Comparison of ENCODE assay signal across 17 cellular contexts in the genomic region with DNA sequence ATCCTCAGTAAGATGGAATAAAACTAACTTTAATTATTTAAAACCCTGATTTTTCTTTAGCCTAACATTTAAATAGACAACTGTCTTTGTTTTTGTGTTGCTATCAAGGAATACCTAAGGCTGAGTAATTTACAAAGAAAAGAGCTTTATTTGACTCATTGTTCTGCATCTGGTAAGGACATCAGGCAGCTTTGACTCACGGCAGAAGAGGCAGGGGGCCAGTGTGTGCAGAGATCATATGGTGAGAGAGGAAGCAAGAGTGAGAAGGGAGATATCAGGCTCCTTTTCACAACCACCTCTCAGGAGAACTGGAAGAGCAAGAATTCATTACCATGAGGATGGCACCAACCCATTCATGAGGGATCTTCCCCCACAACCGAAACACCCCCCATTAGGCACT.
DNase-seq lines count a peak whose midpoint lies in the region; ATAC-seq, FAIRE-seq and TF ChIP-seq lines count a peak whose summit lies in the region.
"Had no signal": no experiment of that assay in that cellular context is flagged by ENCODE, and none has a peak within 500 bp of the region (broad histone marks: within the 10 kb centered on the region; RNA-seq: fewer than 3 reads in every experiment).

No MANE protein-coding gene starts in this region.

- CTCF ChIA-PET in WTC11 (lab: Charles Lee), result interaction anchor here (1.0 to 1.6 kb wide), 3 partner anchors 36 to 119 kb away, joined by 3 to 6 read pairs (median 3); no protein-coding TSS in a partner anchor

- peaks cover 2% of the 10 kb centered on the region; the same call in 1 of the 2 replicates for H3K27me3 Mint-ChIP-seq in WTC11 (ENCODE audit: low read depth)
- no peaks in the 10 kb centered on the region for H3K27me3 Mint-ChIP-seq in activated T-helper 1 cell treated with anti-CD3 and anti-CD28 coated beads, Interleukin-12 subunit alpha, Interleukin-12 subunit beta, Interleukin-2, Interleukin-4 antibody, amounts not matched to agents 30 ng/mL and 10 ng/mL and 1 ng/mL, durations not matched to agents 14 hours and 24 hours and 36 hours (ENCODE audit: insufficient read depth)
- H3K27me3 Mint-ChIP-seq: activated naive CD8-positive, alpha-beta T cell treated with anti-CD3 and anti-CD28 coated beads for 36 hours; T-cell had no signal

- H3K27ac Mint-ChIP-seq in WTC11, result no peak overlapping the region
- no peak overlapping the region for H3K27ac Mint-ChIP-seq in activated T-helper 1 cell treated with anti-CD3 and anti-CD28 coated beads, Interleukin-12 subunit alpha, Interleukin-12 subunit beta, Interleukin-2, Interleukin-4 antibody, amounts not matched to agents 30 ng/mL and 10 ng/mL and 1 ng/mL, durations not matched to agents 14 hours and 24 hours and 36 hours
- H3K27ac Mint-ChIP-seq: activated naive CD8-positive, alpha-beta T cell treated with anti-CD3 and anti-CD28 coated beads for 36 hours; T-cell had no signal

- H3K4me3 Mint-ChIP-seq in WTC11, result no peak overlapping the region
- H3K4me3 Mint-ChIP-seq in activated T-helper 1 cell treated with anti-CD3 and anti-CD28 coated beads, Interleukin-12 subunit alpha, Interleukin-12 subunit beta, Interleukin-2, Interleukin-4 antibody, amounts not matched to agents 30 ng/mL and 10 ng/mL and 1 ng/mL, durations not matched to agents 14 hours and 24 hours and 36 hours, result no peak overlapping the region
- H3K4me3 Mint-ChIP-seq: activated naive CD8-positive, alpha-beta T cell treated with anti-CD3 and anti-CD28 coated beads for 36 hours; T-cell had no signal

- POLR2A ChIA-PET in WTC11 (lab: Charles Lee), result no interaction called here

- in situ Hi-C loops in GM13977 (cut with MboI; ENCODE audit: low pct_unique_long_range_greater_than_20kb, low sequenced_read_pairs, unreplicated experiment), result no loop called here

- peak; percentile 48 for FAIRE-seq in H54 (lab: Jason Lieb, UNC)
- FAIRE-seq: colon, HTR-8/SVneo had no signal

- ATAC-seq in WTC11, result peak; percentile 78
- no peak for ATAC-seq in GM18870 (IDR thresholded peaks at IDR 0.05; ENCODE audit: unreplicated experiment)
- ATAC-seq: T-cell had no signal

- DNase-seq in H54 (ENCODE audit: insufficient read length, low spot score) (no peak), WTC11 (ENCODE audit: low spot score) (no peak), fibroblast of the conjunctiva (ENCODE audit: low read depth) (peak; percentile 2), non-pigmented ciliary epithelial cell (ENCODE audit: low read depth) (peak; percentile 9), NCI-H748 (lab: John Stamatoyannopoulos, UW; ENCODE audit: unreplicated experiment) (no peak), GM13977 (ENCODE audit: low spot score) (no peak)
- no peak for DNase-seq in activated T-helper 1 cell treated with anti-CD3 and anti-CD28 coated beads, Interleukin-12 subunit alpha, Interleukin-12 subunit beta, Interleukin-2, Interleukin-4 antibody, amounts not matched to agents 30 ng/mL and 10 ng/mL and 1 ng/mL, durations not matched to agents 14 hours and 24 hours and 36 hours (ENCODE audit: low spot score)
- DNase-seq: activated naive CD8-positive, alpha-beta T cell treated with anti-CD3 and anti-CD28 coated beads for 36 hours; AML-193; NCI-H1048; NCI-H345; PC-9; T-cell; tibial artery had no signal

- peaks cover 3% of the 10 kb centered on the region; the same call in 1 of the 2 replicates for H3K9me3 Mint-ChIP-seq in WTC11
- no peaks in the 10 kb centered on the region for H3K9me3 Mint-ChIP-seq in activated T-helper 1 cell treated with anti-CD3 and anti-CD28 coated beads, Interleukin-12 subunit alpha, Interleukin-12 subunit beta, Interleukin-2, Interleukin-4 antibody, amounts not matched to agents 30 ng/mL and 10 ng/mL and 1 ng/mL, durations not matched to agents 14 hours and 24 hours and 36 hours
- H3K9me3 Mint-ChIP-seq: activated naive CD8-positive, alpha-beta T cell treated with anti-CD3 and anti-CD28 coated beads for 36 hours; T-cell had no signal

- no peaks in the 10 kb centered on the region for H3K36me3 Mint-ChIP-seq in WTC11
- no peaks in the 10 kb centered on the region for H3K36me3 Mint-ChIP-seq in activated T-helper 1 cell treated with anti-CD3 and anti-CD28 coated beads, Interleukin-12 subunit alpha, Interleukin-12 subunit beta, Interleukin-2, Interleukin-4 antibody, amounts not matched to agents 30 ng/mL and 10 ng/mL and 1 ng/mL, durations not matched to agents 14 hours and 24 hours and 36 hours (ENCODE audit: low read depth)
- H3K36me3 Mint-ChIP-seq: activated naive CD8-positive, alpha-beta T cell treated with anti-CD3 and anti-CD28 coated beads for 36 hours; T-cell had no signal

- intact Hi-C loops in activated T-helper 1 cell treated with anti-CD3 and anti-CD28 coated beads, Interleukin-12 subunit alpha, Interleukin-12 subunit beta, Interleukin-2, Interleukin-4 antibody, amounts not matched to agents 30 ng/mL and 10 ng/mL and 1 ng/mL, durations not matched to agents 14 hours and 24 hours and 36 hours (cut with micrococcal nuclease), result no loop called here

- no peak for TF ChIP-seq POLR2A in H54 (IDR thresholded peaks at IDR 0.05; ENCODE audit: low read depth, low read length)

- H3K4me1 Mint-ChIP-seq in WTC11, result peaks cover 65% of the 10 kb centered on the region
- no peaks in the 10 kb centered on the region for H3K4me1 Mint-ChIP-seq in activated T-helper 1 cell treated with anti-CD3 and anti-CD28 coated beads, Interleukin-12 subunit alpha, Interleukin-12 subunit beta, Interleukin-2, Interleukin-4 antibody, amounts not matched to agents 30 ng/mL and 10 ng/mL and 1 ng/mL, durations not matched to agents 14 hours and 24 hours and 36 hours (ENCODE audit: low read depth)
- H3K4me1 Mint-ChIP-seq: activated naive CD8-positive, alpha-beta T cell treated with anti-CD3 and anti-CD28 coated beads for 36 hours; T-cell had no signal

- TF ChIP-seq CTCF in WTC11 (IDR thresholded peaks at IDR 0.05) (no peak), GM13977 (IDR thresholded peaks at IDR 0.05; ENCODE audit: extremely low read depth, insufficient read depth, missing control alignments) (no peak)

TF ChIP-seq in WTC11, 78 proteins besides CTCF, POLR2A, EP300 and RAD21:
- TF ChIP-seq GABPB1 (CRISPR knock-in tag; IDR thresholded peaks at IDR 0.05) (no peak), ATF1 (CRISPR knock-in tag; IDR thresholded peaks at IDR 0.05) (no peak), JAZF1 (CRISPR knock-in tag; IDR thresholded peaks at IDR 0.05) (no peak), CREM (CRISPR knock-in tag; IDR thresholded peaks at IDR 0.05) (no peak), GTF2I (CRISPR knock-in tag; conservative IDR thresholded peaks at IDR 0.05) (no peak), NR1H2 (CRISPR knock-in tag; IDR thresholded peaks at IDR 0.05) (no peak), TCF7 (CRISPR knock-in tag; IDR thresholded peaks at IDR 0.05; ENCODE audit: low read depth) (no peak), RORB (CRISPR knock-in tag; IDR thresholded peaks at IDR 0.05) (no peak), MXD4 (CRISPR knock-in tag; IDR thresholded peaks at IDR 0.05; ENCODE audit: borderline replicate concordance) (no peak)
- TF ChIP-seq, protein P1, sequence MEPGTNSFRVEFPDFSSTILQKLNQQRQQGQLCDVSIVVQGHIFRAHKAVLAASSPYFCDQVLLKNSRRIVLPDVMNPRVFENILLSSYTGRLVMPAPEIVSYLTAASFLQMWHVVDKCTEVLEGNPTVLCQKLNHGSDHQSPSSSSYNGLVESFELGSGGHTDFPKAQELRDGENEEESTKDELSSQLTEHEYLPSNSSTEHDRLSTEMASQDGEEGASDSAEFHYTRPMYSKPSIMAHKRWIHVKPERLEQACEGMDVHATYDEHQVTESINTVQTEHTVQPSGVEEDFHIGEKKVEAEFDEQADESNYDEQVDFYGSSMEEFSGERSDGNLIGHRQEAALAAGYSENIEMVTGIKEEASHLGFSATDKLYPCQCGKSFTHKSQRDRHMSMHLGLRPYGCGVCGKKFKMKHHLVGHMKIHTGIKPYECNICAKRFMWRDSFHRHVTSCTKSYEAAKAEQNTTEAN (CRISPR knock-in tag; IDR thresholded peaks at IDR 0.05), result no peak
- TF ChIP-seq, protein P2, sequence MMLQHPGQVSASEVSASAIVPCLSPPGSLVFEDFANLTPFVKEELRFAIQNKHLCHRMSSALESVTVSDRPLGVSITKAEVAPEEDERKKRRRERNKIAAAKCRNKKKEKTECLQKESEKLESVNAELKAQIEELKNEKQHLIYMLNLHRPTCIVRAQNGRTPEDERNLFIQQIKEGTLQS (CRISPR knock-in tag; conservative IDR thresholded peaks at IDR 0.05), result no peak
- TF ChIP-seq, protein P3, sequence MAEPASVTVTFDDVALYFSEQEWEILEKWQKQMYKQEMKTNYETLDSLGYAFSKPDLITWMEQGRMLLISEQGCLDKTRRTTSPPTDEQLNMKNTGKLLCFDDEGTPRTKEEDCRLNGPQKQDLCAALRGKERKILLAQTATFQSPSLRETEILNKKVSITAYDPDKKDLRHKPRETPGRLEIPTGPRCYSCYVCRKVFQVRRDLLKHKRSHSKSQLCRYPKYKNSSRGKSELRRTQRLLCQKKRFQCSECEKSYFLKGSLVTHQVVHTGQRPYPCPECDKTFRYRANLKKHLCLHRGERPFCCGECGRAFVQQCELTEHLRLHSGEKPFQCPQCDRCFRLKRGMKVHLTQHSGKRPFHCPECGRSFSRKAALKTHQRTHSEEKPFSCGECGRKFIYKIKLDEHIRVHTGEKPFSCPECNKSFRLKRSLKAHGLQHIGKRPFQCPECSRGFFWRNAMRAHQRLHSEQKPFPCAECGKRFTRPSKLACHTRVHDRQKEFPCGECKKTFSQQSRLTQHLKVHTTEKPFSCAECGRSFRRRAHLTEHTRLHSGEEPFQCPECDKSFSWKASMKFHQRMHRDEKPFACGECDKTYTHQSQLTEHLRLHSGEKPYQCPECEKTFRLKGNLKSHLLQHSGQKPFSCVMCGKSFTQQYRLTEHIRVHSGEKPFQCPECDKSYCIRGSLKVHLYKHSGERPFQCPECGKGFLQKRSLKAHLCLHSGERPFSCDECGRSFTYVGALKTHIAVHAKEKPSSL (CRISPR knock-in tag; conservative IDR thresholded peaks at IDR 0.05), result no peak

Comparison
In these comparisons a context has a peak if more than half of its experiments do, and no peak if none do; other contexts are left out.
1. DNase-seq: peak in fibroblast of the conjunctiva (single experiment) and non-pigmented ciliary epithelial cell (single experiment); none in H54 (single experiment), WTC11 (single experiment), NCI-H748 (single experiment), GM13977 (single experiment) and activated T-helper 1 cell treated with anti-CD3 and anti-CD28 coated beads, Interleukin-12 subunit alpha, Interleukin-12 subunit beta, Interleukin-2, Interleukin-4 antibody, amounts not matched to agents 30 ng/mL and 10 ng/mL and 1 ng/mL, durations not matched to agents 14 hours and 24 hours and 36 hours (single experiment).